Comparison of ENCODE assay signal across 21 cellular contexts in the genomic region with DNA sequence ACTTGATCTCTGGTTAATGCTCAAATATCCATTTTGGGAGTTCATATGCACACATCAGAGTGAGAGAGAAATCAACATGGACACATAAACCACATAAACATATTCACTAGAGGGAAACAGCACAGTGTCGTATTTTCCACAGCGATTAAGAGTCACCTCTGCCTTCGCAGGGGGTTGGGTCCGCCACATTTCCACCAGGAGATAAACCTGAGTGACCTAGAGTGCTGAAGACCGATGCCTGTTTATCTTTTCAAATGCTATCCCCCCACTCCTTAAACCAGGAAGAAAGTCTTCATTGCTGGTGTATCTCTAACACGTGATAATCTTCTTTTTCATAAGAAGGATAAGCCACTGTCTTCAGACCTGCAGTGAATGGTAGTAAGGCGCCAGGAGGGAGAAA. TPM values are rescaled to one million over a fixed set of nuclear protein-coding genes. Genes with fewer than 3 reads are reported as not detected.
A peak's percentile ranks its signal among the peaks of the same experiment; 100 is the strongest.
DNase-seq lines count a peak whose midpoint lies in the region; ATAC-seq and TF ChIP-seq lines count a peak whose summit lies in the region.
"Had no signal": no experiment of that assay in that cellular context is flagged by ENCODE, and none has a peak within 500 bp of the region (broad histone marks: within the 10 kb centered on the region; RNA-seq: fewer than 3 reads in every experiment).

No MANE protein-coding gene starts in this region.

- H4K20me1 ChIP-seq in H9 (ENCODE audit: control insufficient read depth, insufficient read depth, insufficient read length): no peaks in the 10 kb centered on the region

- H3K23ac ChIP-seq in H9 (ENCODE audit: insufficient read length, low read depth, low read length): no peak overlapping the region

- no peak overlapping the region for H2AK5ac ChIP-seq in H9 (ENCODE audit: insufficient read length, low read length)

- no peak for DNase-seq in activated T-cell treated with anti-CD3 and anti-CD28 coated beads, Interleukin-2, amount 50 U/mL, for 24 hours
- no peak for DNase-seq in activated T-cell treated with anti-CD3 and anti-CD28 coated beads, Interleukin-2, amount 50 U/mL, for 4 hours
- DNase-seq in H9 (no peak), DMS 273 treated with DMSO at 0.1 percent for 48 hours (lab: John Stamatoyannopoulos, UW) (no peak), NCI-H1417 (lab: John Stamatoyannopoulos, UW) (no peak)
- DNase-seq in activated naive CD8-positive, alpha-beta T cell treated with anti-CD3 and anti-CD28 coated beads, Interleukin-2, amount 50 U/mL, for 24 hours: no peak
- DNase-seq: COR-L47, DMS79 treated with DMSO at 0.1 percent for 48 hours, Karpas-422, MV-4-11, NCI-H1105 treated with DMSO at 0.1 percent for 48 hours, NCI-H1694, NCI-H2081, NCI-H2171 treated with DMSO at 0.1 percent for 48 hours, NCI-H524 treated with DMSO at 0.1 percent for 48 hours, NCI-H82, Peyer's patch had no signal

- H3T11ph ChIP-seq in H9 (ENCODE audit: low read length): no peak overlapping the region

- H3K23me2 ChIP-seq in H9 (ENCODE audit: insufficient read length, low read depth, low read length, poor library complexity, severe bottlenecking): no peaks in the 10 kb centered on the region

- no peak overlapping the region for H3K4me3 ChIP-seq in subcutaneous abdominal adipose tissue (ENCODE audit: low read depth in 1 of 5, low read length in 5 of 5)
- H3K4me3 ChIP-seq: Peyer's patch had no signal

- WGBS in H9 (ENCODE audit: extremely low coverage, insufficient read length, low lambda C conversion rate): no CpG with 5 or more reads among the region's 7 CpGs

- no peak overlapping the region for H2BK15ac ChIP-seq in H9 (ENCODE audit: low read depth, low read length)

- no peak overlapping the region for H2BK120ac ChIP-seq in H9 (ENCODE audit: low read depth, low read length, poor library complexity, severe bottlenecking)

- no peaks in the 10 kb centered on the region for H3K27me3 Mint-ChIP-seq in activated T-cell treated with anti-CD3 and anti-CD28 coated beads, Interleukin-2, amount 50 U/mL, for 24 hours
- H3K27me3 Mint-ChIP-seq in activated T-cell treated with anti-CD3 and anti-CD28 coated beads, Interleukin-2, amount 50 U/mL, for 4 hours (ENCODE audit: low read depth): no peaks in the 10 kb centered on the region
- H3K27me3 Mint-ChIP-seq in H9 (ENCODE audit: low read depth): no peaks in the 10 kb centered on the region; the same call in 1 of the 2 replicates
- H3K27me3 Mint-ChIP-seq in activated naive CD8-positive, alpha-beta T cell treated with anti-CD3 and anti-CD28 coated beads, Interleukin-2, amount 50 U/mL, for 24 hours: no peaks in the 10 kb centered on the region
- H3K27me3 Mint-ChIP-seq: IgD-negative memory B cell had no signal

- no peak overlapping the region for H4K91ac ChIP-seq in H9 (ENCODE audit: insufficient read length, low read depth, low read length)

- peaks cover 37% of the 10 kb centered on the region for H3K4me1 Mint-ChIP-seq in activated T-cell treated with anti-CD3 and anti-CD28 coated beads, Interleukin-2, amount 50 U/mL, for 24 hours (ENCODE audit: low read depth)
- peaks cover 15% of the 10 kb centered on the region for H3K4me1 Mint-ChIP-seq in activated T-cell treated with anti-CD3 and anti-CD28 coated beads, Interleukin-2, amount 50 U/mL, for 4 hours (ENCODE audit: low read depth)
- peaks cover 7 to 18% of the 10 kb centered on the region in 2 experiments; a peak in 2 of 4 replicates for H3K4me1 Mint-ChIP-seq in H9
- peaks cover 29% of the 10 kb centered on the region for H3K4me1 Mint-ChIP-seq in activated naive CD8-positive, alpha-beta T cell treated with anti-CD3 and anti-CD28 coated beads, Interleukin-2, amount 50 U/mL, for 24 hours

- no peak for TF ChIP-seq CTCF in H9 (conservative IDR thresholded peaks at IDR 0.05)

- H3K36me3 Mint-ChIP-seq in activated T-cell treated with anti-CD3 and anti-CD28 coated beads, Interleukin-2, amount 50 U/mL, for 24 hours (ENCODE audit: low read depth): peaks cover 44% of the 10 kb centered on the region
- peaks cover 21% of the 10 kb centered on the region for H3K36me3 Mint-ChIP-seq in activated T-cell treated with anti-CD3 and anti-CD28 coated beads, Interleukin-2, amount 50 U/mL, for 4 hours (ENCODE audit: insufficient read depth)
- peaks cover 15 to 31% (median 17%) of the 10 kb centered on the region in 3 experiments; a peak in 6 of 7 replicates for H3K36me3 Mint-ChIP-seq in H9 (ENCODE audit: insufficient read depth in 1 of 3, low read depth in 3 of 3)
- peaks cover 19% of the 10 kb centered on the region for H3K36me3 Mint-ChIP-seq in activated naive CD8-positive, alpha-beta T cell treated with anti-CD3 and anti-CD28 coated beads, Interleukin-2, amount 50 U/mL, for 24 hours (ENCODE audit: low read depth)

- peaks cover 4% of the 10 kb centered on the region for H3K9me3 Mint-ChIP-seq in activated T-cell treated with anti-CD3 and anti-CD28 coated beads, Interleukin-2, amount 50 U/mL, for 24 hours
- no peaks in the 10 kb centered on the region for H3K9me3 Mint-ChIP-seq in activated T-cell treated with anti-CD3 and anti-CD28 coated beads, Interleukin-2, amount 50 U/mL, for 4 hours
- H3K9me3 Mint-ChIP-seq in H9: no peaks in the 10 kb centered on the region
- H3K9me3 Mint-ChIP-seq in activated naive CD8-positive, alpha-beta T cell treated with anti-CD3 and anti-CD28 coated beads, Interleukin-2, amount 50 U/mL, for 24 hours: no peaks in the 10 kb centered on the region
- H3K9me3 Mint-ChIP-seq: IgD-negative memory B cell had no signal

- H2BK5ac ChIP-seq in H9 (ENCODE audit: insufficient read length, low read length): no peak overlapping the region

- no peak overlapping the region for H3K4me2 ChIP-seq in H9 (ENCODE audit: insufficient read depth, insufficient read length, low read length)

- H3K79me1 ChIP-seq in H9 (ENCODE audit: insufficient read depth, low read depth, low read length, poor library complexity, severe bottlenecking): no peaks in the 10 kb centered on the region

- no peak for ATAC-seq in activated T-cell treated with anti-CD3 and anti-CD28 coated beads, Interleukin-2, amount 50 U/mL, for 4 hours
- ATAC-seq in activated naive CD8-positive, alpha-beta T cell treated with anti-CD3 and anti-CD28 coated beads, Interleukin-2, amount 50 U/mL, for 24 hours: peak; percentile 43
- no peak for ATAC-seq in GM18858 (IDR thresholded peaks at IDR 0.05; ENCODE audit: unreplicated experiment)

- H4K8ac ChIP-seq in H9 (replicated peaks; ENCODE audit: insufficient read length, low read depth, low read length): no peak overlapping the region

- H3K18ac ChIP-seq in H9 (ENCODE audit: insufficient read length, low read depth, low read length): no peak overlapping the region

- H3K14ac ChIP-seq in H9 (ENCODE audit: insufficient read depth, low read length): no peak overlapping the region

- H2AFZ ChIP-seq in H9 (ENCODE audit: low read length): no peak overlapping the region

- no peaks in the 10 kb centered on the region for H3K79me2 ChIP-seq in H9 (ENCODE audit: insufficient read depth, low read length)

- no peaks in the 10 kb centered on the region for H3K36me3 ChIP-seq in subcutaneous abdominal adipose tissue (ENCODE audit: control insufficient read depth in 5 of 5, insufficient read depth in 5 of 5, low read length in 5 of 5)
- H3K36me3 ChIP-seq: Peyer's patch had no signal

- H3K9me3 ChIP-seq in H9 (ENCODE audit: control insufficient read depth, low read depth, low read length) (no peaks in the 10 kb centered on the region), subcutaneous abdominal adipose tissue (ENCODE audit: control insufficient read depth in 5 of 5, low read length in 5 of 5) (no peaks in the 10 kb centered on the region)
- H3K9me3 ChIP-seq: Peyer's patch had no signal

- no peak overlapping the region for H4K5ac ChIP-seq in H9 (ENCODE audit: insufficient read length, low read depth, low read length)

- no peak overlapping the region for H2BK12ac ChIP-seq in H9 (ENCODE audit: insufficient read length, low read depth, low read length)

- no peak overlapping the region for H3K9ac ChIP-seq in H9 (ENCODE audit: extremely low read depth, insufficient read length, low read length)
- no peak overlapping the region for H3K9ac ChIP-seq in subcutaneous abdominal adipose tissue (ENCODE audit: low read length in 5 of 5)

- H3K56ac ChIP-seq in H9 (ENCODE audit: insufficient read length, low read depth, low read length): no peak overlapping the region

- H3K27ac ChIP-seq in H9 (ENCODE audit: insufficient read length, low read depth, low read length): no peak overlapping the region
- H3K27ac ChIP-seq in subcutaneous abdominal adipose tissue (ENCODE audit: low read depth, low read length): peak overlapping the region; percentile 83
- H3K27ac ChIP-seq: Peyer's patch had no signal

- H2BK20ac ChIP-seq in H9 (ENCODE audit: low read depth, low read length, poor library complexity, severe bottlenecking): no peak overlapping the region

- peak overlapping the region; percentile 52 for H3K27ac Mint-ChIP-seq in activated T-cell treated with anti-CD3 and anti-CD28 coated beads, Interleukin-2, amount 50 U/mL, for 24 hours
- peak overlapping the region in 2 of 3 experiments; percentile 8 to 71; a peak in 3 of 7 replicates for H3K27ac Mint-ChIP-seq in H9
- H3K27ac Mint-ChIP-seq in activated naive CD8-positive, alpha-beta T cell treated with anti-CD3 and anti-CD28 coated beads, Interleukin-2, amount 50 U/mL, for 24 hours: no peak overlapping the region

- no peak overlapping the region for H3K4ac ChIP-seq in H9 (ENCODE audit: low read depth, low read length)

- no peak overlapping the region for H3K4me3 Mint-ChIP-seq in activated T-cell treated with anti-CD3 and anti-CD28 coated beads, Interleukin-2, amount 50 U/mL, for 24 hours
- H3K4me3 Mint-ChIP-seq in activated T-cell treated with anti-CD3 and anti-CD28 coated beads, Interleukin-2, amount 50 U/mL, for 4 hours: no peak overlapping the region
- H3K4me3 Mint-ChIP-seq in H9: no peak overlapping the region
- no peak overlapping the region for H3K4me3 Mint-ChIP-seq in activated naive CD8-positive, alpha-beta T cell treated with anti-CD3 and anti-CD28 coated beads, Interleukin-2, amount 50 U/mL, for 24 hours
- H3K4me3 Mint-ChIP-seq: CD14-positive monocyte, IgD-negative memory B cell had no signal

- H3K27me3 ChIP-seq in H9 (ENCODE audit: insufficient read depth, low read length) (no peaks in the 10 kb centered on the region), subcutaneous abdominal adipose tissue (ENCODE audit: control insufficient read depth in 5 of 5, insufficient read depth in 4 of 5, low read length in 5 of 5) (no peaks in the 10 kb centered on the region)
- H3K27me3 ChIP-seq: Peyer's patch had no signal

- H3K4me1 ChIP-seq in H9 (ENCODE audit: insufficient read depth, low read length): no peaks in the 10 kb centered on the region; the same call in 1 of the 2 replicates
- H3K4me1 ChIP-seq in subcutaneous abdominal adipose tissue (ENCODE audit: control insufficient read depth in 5 of 5, insufficient read depth in 5 of 5, low read length in 5 of 5): peaks cover 2 to 36% (median 24%) of the 10 kb centered on the region in 5 donors

RNA-seq across cellular contexts. Expression of gene FOXN3, which starts 59.5 kb away (rescaled TPM):
- 10 to 100 TPM; 67.0 to 83.1 (median 69.5) TPM for total RNA-seq in activated T-cell treated with anti-CD3 and anti-CD28 coated beads, Interleukin-2, amount 50 U/mL, for 4 hours
- total RNA-seq in H9 (2021): 114 and 125 TPM in 2 replicates
